In the genomic region with DNA sequence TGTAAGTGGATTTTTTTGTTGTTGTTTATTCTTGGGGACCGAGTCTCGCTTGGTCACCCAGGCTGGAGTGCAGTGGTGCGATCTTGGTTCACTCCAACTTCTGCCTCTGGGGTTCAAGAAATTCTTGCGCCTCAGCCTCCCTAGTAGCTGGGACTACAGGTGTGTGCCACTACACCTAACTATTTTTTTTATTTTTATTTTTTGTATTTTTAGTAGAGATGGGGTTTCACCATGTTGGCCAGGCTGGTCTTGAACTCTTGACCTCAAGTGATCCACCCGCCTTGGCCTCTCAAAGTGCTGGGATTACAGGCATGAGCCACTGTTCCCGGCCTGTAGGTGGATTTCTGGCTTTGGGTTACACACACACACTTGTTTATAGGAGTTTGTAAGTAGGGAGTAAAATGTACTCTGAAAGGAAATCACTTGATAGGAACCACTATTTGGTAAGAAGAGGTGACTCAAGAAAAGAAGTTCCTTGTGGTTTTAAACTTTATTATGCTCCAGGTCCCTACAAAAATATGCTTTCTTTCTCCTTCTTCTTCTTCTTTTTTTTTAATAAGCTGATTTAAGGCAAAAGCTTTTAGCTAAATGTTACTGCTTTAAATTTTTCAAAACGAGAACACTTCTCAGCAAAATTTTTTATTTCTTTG, we compare ENCODE assay signal across 8 cellular contexts. TPM values are rescaled to one million over a fixed set of nuclear protein-coding genes. Genes with fewer than 3 reads are reported as not detected.
DNase-seq lines count a peak whose midpoint lies in the region; ATAC-seq and TF ChIP-seq lines count a peak whose summit lies in the region.
"Not testable (repeated sequence)": the region's sequence is repeated elsewhere in the genome, so short reads cannot be mapped to it uniquely, and the experiment has no call there.

No MANE protein-coding gene starts in this region.

- peaks cover 48% of the 10 kb centered on the region for H3K4me1 Mint-ChIP-seq in activated B cell treated with CpG ODN at 0.5 μM for 24 hours
- H3K4me1 Mint-ChIP-seq in activated naive CD8-positive, alpha-beta T cell treated with anti-CD3 and anti-CD28 coated beads for 36 hours: peaks cover 61% of the 10 kb centered on the region

- H3K79me2 ChIP-seq in OCI-LY7 (ENCODE audit: insufficient read depth, low read depth, low read length): not testable (repeated sequence)

- H3K4me3 Mint-ChIP-seq in activated B cell treated with CpG ODN at 0.5 μM for 24 hours; activated naive CD8-positive, alpha-beta T cell treated with anti-CD3 and anti-CD28 coated beads for 36 hours: not testable (repeated sequence)

- not testable (repeated sequence) for H3K36me3 ChIP-seq in BLaER1 treated with 17β-estradiol and CSF1 and Interleukin-3, amounts not matched to agents 10 nM and 100 nM; IMR-90 (ENCODE audit: control insufficient read depth, insufficient read depth, low read length); OCI-LY7 (ENCODE audit: insufficient read depth, low read length)

- H3K56ac ChIP-seq in IMR-90 (ENCODE audit: extremely low read depth, insufficient read depth, low read length): not testable (repeated sequence)

- H3K4me2 ChIP-seq in BLaER1 treated with 17β-estradiol and CSF1 and Interleukin-3, amounts not matched to agents 10 nM and 100 nM: peak overlapping the region in 7 of 11 experiments; percentile 17 to 90 (median 58); a peak in 13 of 22 replicates
- not testable (repeated sequence) for H3K4me2 ChIP-seq in IMR-90 (ENCODE audit: low read depth, low read length); OCI-LY7 (ENCODE audit: low read length)

- H4K91ac ChIP-seq in IMR-90 (ENCODE audit: insufficient read depth, low read depth, low read length): not testable (repeated sequence)

- CTCF ChIA-PET in IMR-90 (lab: Yijun Ruan, JAX): interaction anchor here (0.7 kb wide), 1 partner anchor 28 kb away, joined by 3 read pairs; no protein-coding TSS in a partner anchor
- CTCF ChIA-PET in OCI-LY7 (lab: Charles Lee; ENCODE audit: unreplicated experiment); activated B cell treated with CpG ODN at 0.5 μM for 24 hours (lab: Charles Lee): not testable (repeated sequence)

- H3K27me3 Mint-ChIP-seq in activated B cell treated with CpG ODN at 0.5 μM for 24 hours; activated naive CD8-positive, alpha-beta T cell treated with anti-CD3 and anti-CD28 coated beads for 36 hours: not testable (repeated sequence)

- not testable (repeated sequence) for H2BK15ac ChIP-seq in IMR-90 (ENCODE audit: low read depth, low read length)

- not testable (repeated sequence) for H3K14ac ChIP-seq in IMR-90 (replicated peaks; ENCODE audit: low read depth, low read length)

- H3K27me3 ChIP-seq in BLaER1 treated with 17β-estradiol and CSF1 and Interleukin-3, amounts not matched to agents 10 nM and 100 nM; IMR-90 (ENCODE audit: control insufficient read depth, insufficient read depth, low read length): not testable (repeated sequence)

- intact Hi-C loops in IMR-90 (cut with micrococcal nuclease); OCI-LY7 (cut with micrococcal nuclease; ENCODE audit: unreplicated experiment); activated B cell treated with CpG ODN at 0.5 μM for 24 hours (cut with micrococcal nuclease): not testable (repeated sequence)

- not testable (repeated sequence) for H2AK5ac ChIP-seq in IMR-90 (ENCODE audit: low read depth, low read length)

- H2AK9ac ChIP-seq in IMR-90 (replicated peaks; ENCODE audit: low read depth, low read length, poor library complexity): not testable (repeated sequence)

- not testable (repeated sequence) for H3K18ac ChIP-seq in IMR-90 (ENCODE audit: low read depth, low read length)

- H4K8ac ChIP-seq in IMR-90 (ENCODE audit: low read depth in 2 of 2, low read length in 2 of 2): not testable (repeated sequence)

- H3K27ac ChIP-seq in BLaER1 treated with 17β-estradiol and CSF1 and Interleukin-3, amounts not matched to agents 10 nM and 100 nM: peak overlapping the region in 7 of 11 experiments; percentile 48 to 96 (median 92); a peak in 13 of 22 replicates
- H3K27ac ChIP-seq in IMR-90 (ENCODE audit: insufficient read depth, low read length); OCI-LY7 (ENCODE audit: low read depth, low read length, poor library complexity, severe bottlenecking): not testable (repeated sequence)
- peak overlapping the region; percentile 46 to 64 for H3K27ac ChIP-seq in coronary artery

- H3K9me1 ChIP-seq in IMR-90 (ENCODE audit: insufficient read depth, low read length): not testable (repeated sequence)

- H2BK5ac ChIP-seq in IMR-90 (ENCODE audit: low read depth, low read length, poor library complexity, severe bottlenecking): not testable (repeated sequence)

- H3K9me3 Mint-ChIP-seq in activated B cell treated with CpG ODN at 0.5 μM for 24 hours; activated naive CD8-positive, alpha-beta T cell treated with anti-CD3 and anti-CD28 coated beads for 36 hours: not testable (repeated sequence)

- dilution Hi-C loops in IMR-90 (cut with HindIII; ENCODE audit: low sequenced_read_pairs, unreplicated experiment): not testable (repeated sequence)

- peak overlapping the region; percentile 32 for H3K27ac Mint-ChIP-seq in activated B cell treated with CpG ODN at 0.5 μM for 24 hours
- peak overlapping the region; percentile 78 for H3K27ac Mint-ChIP-seq in activated naive CD8-positive, alpha-beta T cell treated with anti-CD3 and anti-CD28 coated beads for 36 hours

- not testable (repeated sequence) for H4K5ac ChIP-seq in IMR-90 (ENCODE audit: low read depth, low read length)

- POLR2A ChIA-PET in IMR-90 (lab: Charles Lee; ENCODE audit: unreplicated experiment): interaction anchor here (0.6 kb wide), 1 partner anchor 220 kb away, joined by 3 read pairs; no protein-coding TSS in a partner anchor
- POLR2A ChIA-PET in OCI-LY7 (lab: Charles Lee): interaction anchor here (0.7 to 0.9 kb wide), 5 partner anchors 14 to 615 kb away, joined by 3 to 6 read pairs (median 3); no protein-coding TSS in a partner anchor
- POLR2A ChIA-PET in activated B cell treated with CpG ODN at 0.5 μM for 24 hours (lab: Charles Lee): not testable (repeated sequence)

- H4K20me1 ChIP-seq in BLaER1 treated with 17β-estradiol and CSF1 and Interleukin-3, amounts not matched to agents 10 nM and 100 nM; IMR-90 (ENCODE audit: insufficient read depth, low read length); OCI-LY7 (ENCODE audit: insufficient read depth, low read length): not testable (repeated sequence)

- TF ChIP-seq POLR2A in IMR-90 (IDR thresholded peaks at IDR 0.05; ENCODE audit: low read depth, low read length): not testable (repeated sequence)

- ATAC-seq in IMR-90 (ENCODE audit: low read depth): peak; percentile 73
- not testable (repeated sequence) for ATAC-seq in activated B cell treated with CpG ODN at 0.5 μM for 24 hours (ENCODE audit: low read depth)

- BruUV-seq in IMR-90 (replicated peaks; lab: Mats Ljungman, UMichigan); OCI-LY7 (replicated peaks; lab: Mats Ljungman, UMichigan): not testable (repeated sequence)

- not testable (repeated sequence) for H3K36me3 Mint-ChIP-seq in activated B cell treated with CpG ODN at 0.5 μM for 24 hours (ENCODE audit: low read depth); activated naive CD8-positive, alpha-beta T cell treated with anti-CD3 and anti-CD28 coated beads for 36 hours

- not testable (repeated sequence) for H3K23ac ChIP-seq in IMR-90 (ENCODE audit: low read depth, low read length)

- H2AFZ ChIP-seq in IMR-90 (replicated peaks; ENCODE audit: low read length, poor library complexity): not testable (repeated sequence)
- H2AFZ ChIP-seq in OCI-LY7 (ENCODE audit: low read length): peak overlapping the region; percentile 7; the same call in 1 of the 2 replicates

- TF ChIP-seq RAD21 in IMR-90 (IDR thresholded peaks at IDR 0.05; ENCODE audit: low read length): not testable (repeated sequence)

- H3K9ac ChIP-seq in BLaER1 treated with 17β-estradiol and CSF1 and Interleukin-3, amounts not matched to agents 10 nM and 100 nM: peak overlapping the region in 5 of 11 experiments; percentile 19 to 67 (median 55); a peak in 8 of 22 replicates
- not testable (repeated sequence) for H3K9ac ChIP-seq in IMR-90 (ENCODE audit: low read depth, low read length)

- H3K4me1 ChIP-seq in BLaER1 treated with 17β-estradiol and CSF1 and Interleukin-3, amounts not matched to agents 10 nM and 100 nM: peaks cover 10 to 78% (median 62%) of the 10 kb centered on the region in 10 experiments; a peak in 19 of 20 replicates
- not testable (repeated sequence) for H3K4me1 ChIP-seq in IMR-90 (ENCODE audit: control insufficient read depth, insufficient read depth, low read length)
- H3K4me1 ChIP-seq in OCI-LY7 (ENCODE audit: insufficient read depth, low read length, poor library complexity, severe bottlenecking): peaks cover 31% of the 10 kb centered on the region

- DNase-seq in IMR-90 (peak; percentile 77), kidney glomerular epithelial cell (lab: John Stamatoyannopoulos, UW) (peak; percentile 10)
- not testable (repeated sequence) for DNase-seq in OCI-LY7 (ENCODE audit: low spot score); activated B cell treated with CpG ODN at 0.5 μM for 24 hours; activated naive CD8-positive, alpha-beta T cell treated with anti-CD3 and anti-CD28 coated beads for 36 hours; coronary artery (ENCODE audit: low spot score)
- peak; percentile 12 for DNase-seq in stimulated activated CD4-positive, alpha-beta T cell treated with anti-CD3 and anti-CD28 coated beads, Interleukin-4, amount 100 ng/mL, for 1 hour

- H2BK120ac ChIP-seq in IMR-90 (ENCODE audit: low read depth, low read length): not testable (repeated sequence)

- H3K9me3 ChIP-seq in BLaER1 treated with 17β-estradiol and CSF1 and Interleukin-3, amounts not matched to agents 10 nM and 100 nM (replicated peaks in 1 of 11): peaks cover 0 to 13% (median 0%) of the 10 kb centered on the region in 11 experiments; a peak in 4 of 22 replicates
- not testable (repeated sequence) for H3K9me3 ChIP-seq in IMR-90 (ENCODE audit: control insufficient read depth, insufficient read depth, low read length); OCI-LY7 (ENCODE audit: low read length)

- H3K4me3 ChIP-seq in BLaER1 treated with 17β-estradiol and CSF1 and Interleukin-3, amounts not matched to agents 10 nM and 100 nM; IMR-90 (ENCODE audit: insufficient read depth, low read depth, low read length); OCI-LY7 (ENCODE audit: low read depth, low read length, poor library complexity, severe bottlenecking); coronary artery: not testable (repeated sequence)

- no CpG with 5 or more reads among the region's 7 CpGs for WGBS in IMR-90 (ENCODE audit: extremely low coverage in 2 of 2, insufficient read length in 1 of 2), 2 experiments

- TF ChIP-seq CTCF in IMR-90 (conservative IDR thresholded peaks at IDR 0.05; ENCODE audit: low read depth, low read length); OCI-LY7 (conservative IDR thresholded peaks at IDR 0.05; ENCODE audit: low read length); activated B cell treated with CpG ODN at 0.5 μM for 24 hours (IDR thresholded peaks at IDR 0.05); coronary artery (IDR thresholded peaks at IDR 0.05): not testable (repeated sequence)

- H3K79me1 ChIP-seq in IMR-90 (ENCODE audit: low read depth in 1 of 2, low read length in 2 of 2): not testable (repeated sequence)

- not testable (repeated sequence) for H3K4ac ChIP-seq in IMR-90 (ENCODE audit: low read depth, low read length)

- H3K9me2 ChIP-seq in OCI-LY7 (ENCODE audit: insufficient read depth, low read length): not testable (repeated sequence)

- not testable (repeated sequence) for H2BK20ac ChIP-seq in IMR-90 (ENCODE audit: low read depth, low read length)

- in situ Hi-C loops in IMR-90 (cut with MboI; ENCODE audit: low sequenced_read_pairs): not testable (repeated sequence)

RNA-seq across cellular contexts. Expression of gene JAK2, which starts 42.9 kb away (rescaled TPM):
- 6.1 and 7.2 TPM in 2 replicates for total RNA-seq in IMR-90 (2012; rRNA removed)
- 1.6 and 2.3 TPM in 2 replicates for polyA plus RNA-seq in IMR-90 (2012; rRNA removed)
- polyA plus RNA-seq in IMR-90 (2012; cell fraction: cytosol; rRNA removed): 0.31 and 0.57 TPM in 2 replicates
- polyA plus RNA-seq in IMR-90 (2012; cell fraction: nucleus; rRNA removed; ENCODE audit: low replicate concordance): 0.51 and 3.4 TPM in 2 replicates
- total RNA-seq in OCI-LY7 (2014; rRNA removed; shearing (Covaris generic)): 3.7 and 4.4 TPM in 2 replicates
- 11.4 and 12.5 TPM in 2 replicates for total RNA-seq in OCI-LY7 (2022)
- total RNA-seq in activated B cell treated with CpG ODN at 0.5 μM for 24 hours: 19.2 and 21.3 TPM in 2 replicates
- 10 to 100 TPM; 33.7 to 35.8 TPM for total RNA-seq in activated naive CD8-positive, alpha-beta T cell treated with anti-CD3 and anti-CD28 coated beads for 36 hours
